1 cellular context compared by ENCODE assay signal in the genomic region with DNA sequence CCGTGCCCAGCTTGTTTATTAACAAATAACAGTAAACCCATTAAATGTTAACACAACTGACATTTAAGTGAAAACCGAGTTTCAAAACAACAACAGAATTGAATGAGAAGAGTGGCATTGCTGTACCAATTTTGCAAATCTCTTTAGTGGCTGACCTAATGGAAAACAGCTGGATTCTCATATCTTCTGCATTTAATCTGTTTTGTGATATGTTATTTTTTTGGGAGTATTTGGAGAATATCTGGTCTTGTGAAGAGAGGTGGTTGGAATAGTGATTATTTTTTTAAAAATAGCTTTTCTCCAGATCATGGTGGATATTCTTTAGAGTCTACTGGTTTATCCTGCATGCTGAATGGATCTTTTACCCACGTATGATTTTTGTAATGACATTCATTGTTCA.
TF ChIP-seq lines count a peak whose summit lies in the region.

No MANE protein-coding gene starts in this region.

TF ChIP-seq in SK-N-SH treated with all-trans-retinoic acid at 6 μM for 48 hours, 23 proteins besides CTCF, POLR2A, EP300 and RAD21 (continued from another document):
- TF ChIP-seq, protein P1, sequence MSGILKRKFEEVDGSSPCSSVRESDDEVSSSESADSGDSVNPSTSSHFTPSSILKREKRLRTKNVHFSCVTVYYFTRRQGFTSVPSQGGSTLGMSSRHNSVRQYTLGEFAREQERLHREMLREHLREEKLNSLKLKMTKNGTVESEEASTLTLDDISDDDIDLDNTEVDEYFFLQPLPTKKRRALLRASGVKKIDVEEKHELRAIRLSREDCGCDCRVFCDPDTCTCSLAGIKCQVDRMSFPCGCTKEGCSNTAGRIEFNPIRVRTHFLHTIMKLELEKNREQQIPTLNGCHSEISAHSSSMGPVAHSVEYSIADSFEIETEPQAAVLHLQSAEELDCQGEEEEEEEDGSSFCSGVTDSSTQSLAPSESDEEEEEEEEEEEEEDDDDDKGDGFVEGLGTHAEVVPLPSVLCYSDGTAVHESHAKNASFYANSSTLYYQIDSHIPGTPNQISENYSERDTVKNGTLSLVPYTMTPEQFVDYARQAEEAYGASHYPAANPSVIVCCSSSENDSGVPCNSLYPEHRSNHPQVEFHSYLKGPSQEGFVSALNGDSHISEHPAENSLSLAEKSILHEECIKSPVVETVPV (CRISPR knock-in tag; IDR thresholded peaks at IDR 0.05) = no peak
- TF ChIP-seq, protein P2, sequence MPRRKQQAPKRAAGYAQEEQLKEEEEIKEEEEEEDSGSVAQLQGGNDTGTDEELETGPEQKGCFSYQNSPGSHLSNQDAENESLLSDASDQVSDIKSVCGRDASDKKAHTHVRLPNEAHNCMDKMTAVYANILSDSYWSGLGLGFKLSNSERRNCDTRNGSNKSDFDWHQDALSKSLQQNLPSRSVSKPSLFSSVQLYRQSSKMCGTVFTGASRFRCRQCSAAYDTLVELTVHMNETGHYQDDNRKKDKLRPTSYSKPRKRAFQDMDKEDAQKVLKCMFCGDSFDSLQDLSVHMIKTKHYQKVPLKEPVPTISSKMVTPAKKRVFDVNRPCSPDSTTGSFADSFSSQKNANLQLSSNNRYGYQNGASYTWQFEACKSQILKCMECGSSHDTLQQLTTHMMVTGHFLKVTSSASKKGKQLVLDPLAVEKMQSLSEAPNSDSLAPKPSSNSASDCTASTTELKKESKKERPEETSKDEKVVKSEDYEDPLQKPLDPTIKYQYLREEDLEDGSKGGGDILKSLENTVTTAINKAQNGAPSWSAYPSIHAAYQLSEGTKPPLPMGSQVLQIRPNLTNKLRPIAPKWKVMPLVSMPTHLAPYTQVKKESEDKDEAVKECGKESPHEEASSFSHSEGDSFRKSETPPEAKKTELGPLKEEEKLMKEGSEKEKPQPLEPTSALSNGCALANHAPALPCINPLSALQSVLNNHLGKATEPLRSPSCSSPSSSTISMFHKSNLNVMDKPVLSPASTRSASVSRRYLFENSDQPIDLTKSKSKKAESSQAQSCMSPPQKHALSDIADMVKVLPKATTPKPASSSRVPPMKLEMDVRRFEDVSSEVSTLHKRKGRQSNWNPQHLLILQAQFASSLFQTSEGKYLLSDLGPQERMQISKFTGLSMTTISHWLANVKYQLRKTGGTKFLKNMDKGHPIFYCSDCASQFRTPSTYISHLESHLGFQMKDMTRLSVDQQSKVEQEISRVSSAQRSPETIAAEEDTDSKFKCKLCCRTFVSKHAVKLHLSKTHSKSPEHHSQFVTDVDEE (CRISPR knock-in tag; IDR thresholded peaks at IDR 0.05) = peak; percentile 58; the same call in 1 of the 2 replicates
- TF ChIP-seq ZFP3 (CRISPR knock-in tag; IDR thresholded peaks at IDR 0.05) (no peak), PPARA (CRISPR knock-in tag; IDR thresholded peaks at IDR 0.05; ENCODE audit: borderline replicate concordance) (no peak), TCF4 (CRISPR knock-in tag; IDR thresholded peaks at IDR 0.05; ENCODE audit: borderline replicate concordance) (peak; percentile 77)
